Comparison of ENCODE assay signal across 33 cellular contexts in genomic region chr3:106920609-106921008, GRCh38.
"Had no signal": no experiment of that assay in that cellular context is flagged by ENCODE, and none has a peak within 500 bp of the region (broad histone marks: within the 10 kb centered on the region; RNA-seq: fewer than 3 reads in every experiment).

No MANE protein-coding gene starts in this region.

- H3K27me3 ChIP-seq: ascending aorta, cardiac muscle cell had no signal

- DNase-seq: activated CD4-positive, alpha-beta memory T cell treated with anti-CD3 and anti-CD28 coated beads, Interleukin-2, amount 10 ng/mL, durations not matched to agents 7 days and 5 days; activated CD4-positive, alpha-beta T cell treated with anti-CD3 and anti-CD28 coated beads for 1 hour; activated CD4-positive, alpha-beta T cell treated with anti-CD3 and anti-CD28 coated beads for 36 hours; activated CD4-positive, alpha-beta T cell treated with anti-CD3 and anti-CD28 coated beads for 48 hours; activated CD4-positive, alpha-beta T cell treated with anti-CD3 and anti-CD28 coated beads, Interleukin-2, amount 10 ng/mL, durations not matched to agents 7 days and 5 days; activated CD4-positive, alpha-beta T cell treated with anti-CD3 and anti-CD28 coated beads, Interleukin-2, amount 50 U/mL, for 48 hours; activated CD4-positive, CD25-positive, alpha-beta regulatory T cell; activated CD8-positive, alpha-beta memory T cell treated with anti-CD3 and anti-CD28 coated beads for 24 hours; activated CD8-positive, alpha-beta memory T cell treated with anti-CD3 and anti-CD28 coated beads, Interleukin-2, amount 10 ng/mL, durations not matched to agents 7 days and 5 days; activated CD8-positive, alpha-beta memory T cell treated with anti-CD3 and anti-CD28 coated beads, Interleukin-2, amount 50 U/mL, for 48 hours; activated CD8-positive, alpha-beta T cell treated with anti-CD3 and anti-CD28 coated beads, Interleukin-2, amount 10 ng/mL, durations not matched to agents 7 days and 5 days; activated effector memory CD4-positive, alpha-beta T cell treated with Interleukin-2 at 50 U/mL for 16 hours; activated gamma-delta T cell; activated naive CD4-positive, alpha-beta T cell treated with anti-CD3 and anti-CD28 coated beads, Interleukin-2, amount 10 ng/mL, durations not matched to agents 7 days and 5 days; activated naive CD4-positive, alpha-beta T cell treated with Interleukin-2 at 50 U/mL for 16 hours; activated naive CD8-positive, alpha-beta T cell treated with anti-CD3 and anti-CD28 coated beads, Interleukin-2, amount 10 ng/mL, durations not matched to agents 7 days and 5 days; activated naive CD8-positive, alpha-beta T cell treated with anti-CD3 and anti-CD28 coated beads, Interleukin-2, amount 50 U/mL, for 24 hours; activated T-cell treated with anti-CD3 and anti-CD28 coated beads, Interleukin-2, amount 50 U/mL, for 24 hours; activated T-cell treated with anti-CD3 and anti-CD28 coated beads, Interleukin-2, amount 50 U/mL, for 48 hours; amygdala; anterior cingulate cortex; caudate nucleus; cerebellar nuclear complex; T-helper 1 cell; T-helper 2 cell; T-helper 9 cell; WERI-Rb-1 had no signal

- FAIRE-seq: bronchial epithelial cell, TTC549 had no signal

- H3K36me3 ChIP-seq: ascending aorta, cardiac muscle cell, WERI-Rb-1 had no signal

- H3K27ac ChIP-seq: ascending aorta, cardiac muscle cell, WERI-Rb-1 had no signal

- H3K4me1 ChIP-seq: ascending aorta had no signal

- H3K4me3 ChIP-seq: ascending aorta, cardiac muscle cell had no signal

- ATAC-seq: activated CD4-positive, alpha-beta T cell treated with anti-CD3 and anti-CD28 coated beads for 36 hours; activated CD4-positive, CD25-positive, alpha-beta regulatory T cell treated with anti-CD3 and anti-CD28 coated beads, Interleukin-2, amount 50 U/mL, for 24 hours; activated CD8-positive, alpha-beta memory T cell treated with anti-CD3 and anti-CD28 coated beads, Interleukin-2, amount 10 ng/mL, durations not matched to agents 7 days and 5 days; activated CD8-positive, alpha-beta T cell treated with anti-CD3 and anti-CD28 coated beads, Interleukin-2, amount 10 ng/mL, durations not matched to agents 7 days and 5 days; activated naive CD8-positive, alpha-beta T cell treated with anti-CD3 and anti-CD28 coated beads, Interleukin-2, amount 50 U/mL, for 24 hours; WTC11 had no signal

- H3K9me3 ChIP-seq: ascending aorta had no signal
